In genomic region chr10:33115720-33116119, GRCh38 we compare ENCODE assay signal across 11 cellular contexts.
DNase-seq lines count a peak whose midpoint lies in the region; ATAC-seq lines count a peak whose summit lies in the region.
"Had no signal": no experiment of that assay in that cellular context is flagged by ENCODE, and none has a peak within 500 bp of the region (broad histone marks: within the 10 kb centered on the region; RNA-seq: fewer than 3 reads in every experiment).

No MANE protein-coding gene starts in this region.

- peaks cover 74% of the 10 kb centered on the region for H3K4me1 Mint-ChIP-seq in activated CD8-positive, alpha-beta memory T cell treated with anti-CD3 and anti-CD28 coated beads, Interleukin-2, amount 10 ng/mL, durations not matched to agents 7 days and 5 days

- H3K14ac ChIP-seq in trophoblast cell (ENCODE audit: low read length) = no peak overlapping the region

- no peak overlapping the region for H3K27ac ChIP-seq in trophoblast cell (ENCODE audit: low read depth, low read length)
- H3K27ac ChIP-seq: thyroid gland had no signal

- no peak overlapping the region for H3K4ac ChIP-seq in trophoblast cell (ENCODE audit: low read depth, low read length)

- no peak overlapping the region for H3K4me3 ChIP-seq in trophoblast cell (ENCODE audit: low read depth, low read length)
- H3K4me3 ChIP-seq: thyroid gland had no signal

- H3K9ac ChIP-seq in trophoblast cell (ENCODE audit: low read length) = no peak overlapping the region

- no peaks in the 10 kb centered on the region for H3K36me3 ChIP-seq in trophoblast cell (ENCODE audit: control insufficient read depth in 1 of 2, insufficient read depth in 2 of 2, low read length in 2 of 2)
- H3K36me3 ChIP-seq: thyroid gland had no signal

- H4K12ac ChIP-seq in trophoblast cell (ENCODE audit: low read depth, low read length) = no peak overlapping the region

- intact Hi-C loops in posterior vena cava (cut with DNase I) = no loop called here

- H3K36me3 Mint-ChIP-seq in activated CD8-positive, alpha-beta memory T cell treated with anti-CD3 and anti-CD28 coated beads, Interleukin-2, amount 10 ng/mL, durations not matched to agents 7 days and 5 days = no peaks in the 10 kb centered on the region

- H3K4me1 ChIP-seq in trophoblast cell (ENCODE audit: control insufficient read depth in 1 of 2, insufficient read depth in 2 of 2, low read length in 2 of 2) = peaks cover 0 to 11% of the 10 kb centered on the region in 2 experiments
- H3K4me1 ChIP-seq: thyroid gland had no signal

- peaks cover 2% of the 10 kb centered on the region for H3K27me3 Mint-ChIP-seq in activated CD8-positive, alpha-beta memory T cell treated with anti-CD3 and anti-CD28 coated beads, Interleukin-2, amount 10 ng/mL, durations not matched to agents 7 days and 5 days

- CTCF ChIA-PET in activated CD8-positive, alpha-beta memory T cell treated with anti-CD3 and anti-CD28 coated beads, Interleukin-2, amount 10 ng/mL, durations not matched to agents 7 days and 5 days (lab: Charles Lee) = interaction anchor here (0.8 to 3.2 kb wide), 13 partner anchors 11 to 144 kb away, joined by 3 to 13 read pairs (median 5); no protein-coding TSS in a partner anchor

- H3K4me3 Mint-ChIP-seq in activated CD8-positive, alpha-beta memory T cell treated with anti-CD3 and anti-CD28 coated beads, Interleukin-2, amount 10 ng/mL, durations not matched to agents 7 days and 5 days = no peak overlapping the region

- no peak overlapping the region for H3K18ac ChIP-seq in trophoblast cell (ENCODE audit: low read length)

- H4K8ac ChIP-seq in trophoblast cell (ENCODE audit: low read depth, low read length) = no peak overlapping the region

- peaks cover 8% of the 10 kb centered on the region for H3K79me1 ChIP-seq in trophoblast cell (ENCODE audit: low read length)

- peak overlapping the region; percentile 74 for H2BK12ac ChIP-seq in trophoblast cell (ENCODE audit: low read length)

- peak overlapping the region; percentile 0 for H2BK120ac ChIP-seq in trophoblast cell (ENCODE audit: insufficient read depth, low read length, poor library complexity)

- H4K91ac ChIP-seq in trophoblast cell (ENCODE audit: low read depth, low read length) = peak overlapping the region; percentile 11

- no peaks in the 10 kb centered on the region for H3K27me3 ChIP-seq in trophoblast cell (ENCODE audit: insufficient read depth, low read length)
- H3K27me3 ChIP-seq: thyroid gland had no signal

- H2AFZ ChIP-seq in trophoblast cell (ENCODE audit: insufficient read depth, low read length, poor library complexity) = no peak overlapping the region

- no peaks in the 10 kb centered on the region for H3K9me3 Mint-ChIP-seq in activated CD8-positive, alpha-beta memory T cell treated with anti-CD3 and anti-CD28 coated beads, Interleukin-2, amount 10 ng/mL, durations not matched to agents 7 days and 5 days (ENCODE audit: low read depth)

- ATAC-seq in activated CD8-positive, alpha-beta memory T cell treated with anti-CD3 and anti-CD28 coated beads, Interleukin-2, amount 10 ng/mL, durations not matched to agents 7 days and 5 days = peak; percentile 20
- ATAC-seq in HG02840 (IDR thresholded peaks at IDR 0.05; ENCODE audit: low FRiP score, unreplicated experiment) = no peak

- H3K9me3 ChIP-seq in trophoblast cell (ENCODE audit: insufficient read depth, low read depth, low read length) = no peaks in the 10 kb centered on the region
- H3K9me3 ChIP-seq: thyroid gland had no signal

- no peak for DNase-seq in activated CD8-positive, alpha-beta memory T cell treated with anti-CD3 and anti-CD28 coated beads, Interleukin-2, amount 10 ng/mL, durations not matched to agents 7 days and 5 days
- no peak for DNase-seq in activated CD8-positive, alpha-beta memory T cell treated with anti-CD3 and anti-CD28 coated beads, Interleukin-2, amount 50 U/mL, for 4 hours
- DNase-seq in M059J (ENCODE audit: low read depth) (peak; percentile 32), trophoblast cell (peak; percentile 14 to 42), posterior vena cava (ENCODE audit: low spot score) (no peak), germinal center (ENCODE audit: low spot score) (no peak)
- DNase-seq in central memory CD4-positive, alpha-beta T cell = peak; percentile 51
- DNase-seq: NCI-H446, Right ventricle myocardium superior had no signal

- WGBS in trophoblast cell (ENCODE audit: extremely low coverage, insufficient coverage, insufficient read length) = no CpG with 5 or more reads among the region's 11 CpGs

- no peak overlapping the region for H3K4me2 ChIP-seq in trophoblast cell (ENCODE audit: low read length)

- H2AK5ac ChIP-seq in trophoblast cell (ENCODE audit: low read length) = no peak overlapping the region

- H2BK5ac ChIP-seq in trophoblast cell (ENCODE audit: low read depth, low read length, poor library complexity) = no peak overlapping the region

- H3K27ac Mint-ChIP-seq in activated CD8-positive, alpha-beta memory T cell treated with anti-CD3 and anti-CD28 coated beads, Interleukin-2, amount 10 ng/mL, durations not matched to agents 7 days and 5 days = peak overlapping the region; percentile 79

- no peaks in the 10 kb centered on the region for H3K79me2 ChIP-seq in trophoblast cell (ENCODE audit: control insufficient read depth, insufficient read depth, low read length, poor library complexity)

- H3K23ac ChIP-seq in trophoblast cell (ENCODE audit: low read length) = no peak overlapping the region

Comparison
In these comparisons a context has a peak if more than half of its experiments do, and no peak if none do; other contexts are left out.
1. DNase-seq: peak in M059J (single experiment), central memory CD4-positive, alpha-beta T cell (single experiment) and trophoblast cell (2 of 2); none in activated CD8-positive, alpha-beta memory T cell treated with anti-CD3 and anti-CD28 coated beads, Interleukin-2, amount 10 ng/mL, durations not matched to agents 7 days and 5 days (single experiment), activated CD8-positive, alpha-beta memory T cell treated with anti-CD3 and anti-CD28 coated beads, Interleukin-2, amount 50 U/mL, for 4 hours (single experiment), posterior vena cava (single experiment) and germinal center (single experiment).